ENCODE assay signal across 21 cellular contexts in genomic region chr18:24300703-24301102, GRCh38.
DNase-seq lines count a peak whose midpoint lies in the region; ATAC-seq, FAIRE-seq and TF ChIP-seq lines count a peak whose summit lies in the region.
"Had no signal": no experiment of that assay in that cellular context is flagged by ENCODE, and none has a peak within 500 bp of the region (broad histone marks: within the 10 kb centered on the region; RNA-seq: fewer than 3 reads in every experiment).

No MANE protein-coding gene starts in this region.

- no peak for ATAC-seq in K562
- no peak for ATAC-seq in HG03469 (IDR thresholded peaks at IDR 0.05; ENCODE audit: unreplicated experiment)
- ATAC-seq in GM19467 (IDR thresholded peaks at IDR 0.05; ENCODE audit: unreplicated experiment) = no peak
- ATAC-seq in activated CD8-positive, alpha-beta memory T cell treated with anti-CD3 and anti-CD28 coated beads, Interleukin-2, amount 10 ng/mL, durations not matched to agents 7 days and 5 days = no peak
- ATAC-seq: A549 had no signal

- no peak overlapping the region for H2BK5ac ChIP-seq in mesenchymal stem cell (ENCODE audit: low read depth, low read length, poor library complexity, severe bottlenecking)

- H3K14ac ChIP-seq in mesenchymal stem cell (ENCODE audit: low read length in 2 of 2) = no peak overlapping the region

- no peak overlapping the region for H3K23ac ChIP-seq in mesenchymal stem cell (ENCODE audit: low read length in 2 of 2)

- BruUV-seq in K562 (replicated peaks; lab: Mats Ljungman, UMichigan) = no TSS peak

- H3K9me3 ChIP-seq in K562 (replicated peaks; ENCODE audit: control insufficient read depth, insufficient read depth, low read depth, low read length) (no peaks in the 10 kb centered on the region), hepatocyte (ENCODE audit: low read depth) (no peaks in the 10 kb centered on the region), mesenchymal stem cell (ENCODE audit: control insufficient read depth, low read length) (peaks cover 3% of the 10 kb centered on the region)
- H3K9me3 ChIP-seq: A549, HAP-1 had no signal

- no peaks in the 10 kb centered on the region for H3K4me1 Mint-ChIP-seq in activated CD8-positive, alpha-beta memory T cell treated with anti-CD3 and anti-CD28 coated beads, Interleukin-2, amount 10 ng/mL, durations not matched to agents 7 days and 5 days
- no peaks in the 10 kb centered on the region for H3K4me1 Mint-ChIP-seq in endothelial cell (ENCODE audit: unreplicated experiment)
- H3K4me1 Mint-ChIP-seq: CD4-positive, alpha-beta memory T cell had no signal

- H3K27me3 Mint-ChIP-seq in activated CD8-positive, alpha-beta memory T cell treated with anti-CD3 and anti-CD28 coated beads, Interleukin-2, amount 10 ng/mL, durations not matched to agents 7 days and 5 days = peaks cover 15% of the 10 kb centered on the region
- H3K27me3 Mint-ChIP-seq in endothelial cell (ENCODE audit: unreplicated experiment) = peaks cover 1% of the 10 kb centered on the region

- CTCF ChIA-PET in K562 (lab: Yijun Ruan, JAX; ENCODE audit: low intra/inter-chr PET ratio) = no interaction called here
- CTCF ChIA-PET in activated CD8-positive, alpha-beta memory T cell treated with anti-CD3 and anti-CD28 coated beads, Interleukin-2, amount 10 ng/mL, durations not matched to agents 7 days and 5 days (lab: Charles Lee) = no interaction called here

- H3K9me3 Mint-ChIP-seq in activated CD8-positive, alpha-beta memory T cell treated with anti-CD3 and anti-CD28 coated beads, Interleukin-2, amount 10 ng/mL, durations not matched to agents 7 days and 5 days (ENCODE audit: low read depth) = no peaks in the 10 kb centered on the region
- no peaks in the 10 kb centered on the region for H3K9me3 Mint-ChIP-seq in endothelial cell (ENCODE audit: unreplicated experiment)

- H3K27ac Mint-ChIP-seq in activated CD8-positive, alpha-beta memory T cell treated with anti-CD3 and anti-CD28 coated beads, Interleukin-2, amount 10 ng/mL, durations not matched to agents 7 days and 5 days = no peak overlapping the region
- no peak overlapping the region for H3K27ac Mint-ChIP-seq in endothelial cell (ENCODE audit: unreplicated experiment)

- no peak overlapping the region for H2BK15ac ChIP-seq in mesenchymal stem cell (ENCODE audit: low read depth, poor library complexity, severe bottlenecking)

- no peaks in the 10 kb centered on the region for H3K79me1 ChIP-seq in mesenchymal stem cell (replicated peaks; ENCODE audit: low read length, poor library complexity, severe bottlenecking)

- H3K36me3 Mint-ChIP-seq in activated CD8-positive, alpha-beta memory T cell treated with anti-CD3 and anti-CD28 coated beads, Interleukin-2, amount 10 ng/mL, durations not matched to agents 7 days and 5 days = no peaks in the 10 kb centered on the region
- H3K36me3 Mint-ChIP-seq in endothelial cell (ENCODE audit: low read depth, unreplicated experiment) = no peaks in the 10 kb centered on the region

- no peaks in the 10 kb centered on the region for H3K9me1 ChIP-seq in K562 (ENCODE audit: control insufficient read depth, insufficient read depth, low read length)

- H2AFZ ChIP-seq in K562 (ENCODE audit: low read depth, low read length) (no peak overlapping the region), hepatocyte (no peak overlapping the region), mesenchymal stem cell (ENCODE audit: low read depth, low read length) (no peak overlapping the region)
- H2AFZ ChIP-seq: GM23248 had no signal

- H3K4me1 ChIP-seq in K562 (replicated peaks in 1 of 2; ENCODE audit: control insufficient read depth in 2 of 2, insufficient read depth in 2 of 2, low read length in 2 of 2) (no peaks in the 10 kb centered on the region), hepatocyte (ENCODE audit: insufficient read depth) (no peaks in the 10 kb centered on the region), mesenchymal stem cell (ENCODE audit: control insufficient read depth, insufficient read depth, low read depth, low read length) (no peaks in the 10 kb centered on the region)
- H3K4me1 ChIP-seq: A549, BLaER1, HAP-1 had no signal

- H3K9me2 ChIP-seq in hepatocyte (replicated peaks; ENCODE audit: insufficient read depth) = no peaks in the 10 kb centered on the region

- intact Hi-C loops in K562 (cut with micrococcal nuclease) = no loop called here

- no peak overlapping the region for H3K9ac ChIP-seq in K562 (ENCODE audit: insufficient read depth in 1 of 2, low read depth in 2 of 2, low read length in 2 of 2)
- H3K9ac ChIP-seq in mesenchymal stem cell (ENCODE audit: low read length) = no peak overlapping the region
- H3K9ac ChIP-seq: BLaER1, GM23248 had no signal

- H3K27ac ChIP-seq in K562 (ENCODE audit: extremely low read depth, low read depth, low read length) = no peak overlapping the region
- H3K27ac ChIP-seq in hepatocyte = no peak overlapping the region
- H3K27ac ChIP-seq in mesenchymal stem cell (ENCODE audit: low read length, poor library complexity, severe bottlenecking) = no peak overlapping the region
- H3K27ac ChIP-seq: 22Rv1, A549, BLaER1, GM23248, HL-60 had no signal

- WGBS in K562 (ENCODE audit: insufficient coverage, low coverage, missing lambda C conversion rate) = 0% methylated on average over 3 of the region's 3 CpGs
- 75% methylated on average over 3 of the region's 3 CpGs for WGBS in hepatocyte (ENCODE audit: low lambda C conversion rate, missing lambda C conversion rate)
- WGBS in mesenchymal stem cell = 87% methylated on average over 3 of the region's 3 CpGs

- no peak for TF ChIP-seq EP300 in K562 (IDR thresholded peaks at IDR 0.05; ENCODE audit: low read length)

- H3K4me3 Mint-ChIP-seq in activated CD8-positive, alpha-beta memory T cell treated with anti-CD3 and anti-CD28 coated beads, Interleukin-2, amount 10 ng/mL, durations not matched to agents 7 days and 5 days = no peak overlapping the region
- no peak overlapping the region for H3K4me3 Mint-ChIP-seq in endothelial cell (ENCODE audit: unreplicated experiment)
- H3K4me3 Mint-ChIP-seq: CD14-positive monocyte; CD4-positive, alpha-beta memory T cell had no signal

- H3K27me3 ChIP-seq in K562 (ENCODE audit: control insufficient read depth in 2 of 2, insufficient read depth in 2 of 2, low read length in 2 of 2) = no peaks in the 10 kb centered on the region
- H3K27me3 ChIP-seq in hepatocyte = no peaks in the 10 kb centered on the region
- no peaks in the 10 kb centered on the region for H3K27me3 ChIP-seq in mesenchymal stem cell (ENCODE audit: control insufficient read depth in 1 of 2, insufficient read depth in 1 of 2, low read length in 2 of 2)
- H3K27me3 ChIP-seq: BLaER1 had no signal

- H3K4me3 ChIP-seq in K562 = no peak overlapping the region
- no peak overlapping the region for H3K4me3 ChIP-seq in hepatocyte
- no peak overlapping the region for H3K4me3 ChIP-seq in mesenchymal stem cell (ENCODE audit: insufficient read depth in 1 of 2, low read depth in 1 of 2, low read length in 2 of 2)
- H3K4me3 ChIP-seq: A549, BLaER1, GM23248, HAP-1 had no signal

- no peak for TF ChIP-seq POLR2A in K562 (conservative IDR thresholded peaks at IDR 0.05)

- no peak overlapping the region for H2AK5ac ChIP-seq in mesenchymal stem cell (ENCODE audit: low read length, severe bottlenecking)

- no peaks in the 10 kb centered on the region for H4K20me1 ChIP-seq in K562 (replicated peaks; ENCODE audit: control insufficient read depth, insufficient read depth, low read length)
- H4K20me1 ChIP-seq in hepatocyte (ENCODE audit: insufficient read depth, poor library complexity, severe bottlenecking) = no peaks in the 10 kb centered on the region
- H4K20me1 ChIP-seq: BLaER1 had no signal

- TF ChIP-seq CTCF in K562 (IDR thresholded peaks at IDR 0.05 in 2 of 3, conservative IDR thresholded peaks at IDR 0.05 in 1 of 3; ENCODE audit: insufficient read depth in 2 of 3, low read depth in 1 of 3, low read length in 3 of 3) (no peak), hepatocyte (IDR thresholded peaks at IDR 0.05; ENCODE audit: poor library complexity) (no peak), endothelial cell (IDR thresholded peaks at IDR 0.05; ENCODE audit: unreplicated experiment) (no peak)

- H3K4me2 ChIP-seq in K562 (ENCODE audit: insufficient read depth, low read length) = no peak overlapping the region
- H3K4me2 ChIP-seq in hepatocyte = no peak overlapping the region
- no peak overlapping the region for H3K4me2 ChIP-seq in mesenchymal stem cell (ENCODE audit: low read length, poor library complexity, severe bottlenecking)
- H3K4me2 ChIP-seq: A549, BLaER1 had no signal

- H3K36me3 ChIP-seq in K562 (ENCODE audit: control insufficient read depth, insufficient read depth, low read length) (no peaks in the 10 kb centered on the region), hepatocyte (replicated peaks; ENCODE audit: insufficient read depth, low read depth) (no peaks in the 10 kb centered on the region), mesenchymal stem cell (ENCODE audit: control insufficient read depth in 1 of 2, insufficient read depth in 2 of 2, low read depth in 1 of 2, low read length in 2 of 2) (peaks cover 6 to 58% of the 10 kb centered on the region in 2 experiments)
- H3K36me3 ChIP-seq: HAP-1 had no signal

- H4K91ac ChIP-seq in mesenchymal stem cell (ENCODE audit: low read length) = no peak overlapping the region

- in situ Hi-C loops in K562 (cut with MboI) = no loop called here

- POLR2A ChIA-PET in K562 (lab: Yijun Ruan, JAX) = no interaction called here

- no peak overlapping the region for H2BK120ac ChIP-seq in mesenchymal stem cell (ENCODE audit: low read depth, low read length)

- no peak overlapping the region for H3K4ac ChIP-seq in mesenchymal stem cell (ENCODE audit: low read depth in 1 of 2, low read length in 2 of 2)

- H3K18ac ChIP-seq in mesenchymal stem cell (ENCODE audit: low read depth in 1 of 2, low read length in 2 of 2) = no peak overlapping the region

- H2BK12ac ChIP-seq in mesenchymal stem cell (ENCODE audit: low read length in 2 of 2) = no peak overlapping the region

- no peak for FAIRE-seq in K562 (lab: Jason Lieb, UNC)
- FAIRE-seq: A549, G401.6, GM12891, GM19239 had no signal

- DNase-seq in Daoy (ENCODE audit: low read depth) (peak; percentile 4), K562 (ENCODE audit: extremely low read depth in 1 of 4, low spot score in 3 of 4) (no peak), hepatocyte (ENCODE audit: low spot score) (peak; percentile 7), mesenchymal stem cell (no peak), endothelial cell (ENCODE audit: low spot score) (no peak)
- no peak for DNase-seq in activated CD8-positive, alpha-beta memory T cell treated with anti-CD3 and anti-CD28 coated beads, Interleukin-2, amount 10 ng/mL, durations not matched to agents 7 days and 5 days
- DNase-seq: CD4-positive, alpha-beta memory T cell; DMS79 treated with DMSO at 0.1 percent for 48 hours; EL; GM23248 had no signal

- no peaks in the 10 kb centered on the region for H3K79me2 ChIP-seq in K562 (ENCODE audit: control insufficient read depth, insufficient read depth, low read length)
- no peaks in the 10 kb centered on the region for H3K79me2 ChIP-seq in hepatocyte

- TF ChIP-seq RAD21 in K562 (CRISPR knock-in tag; conservative IDR thresholded peaks at IDR 0.05 in 1 of 2, IDR thresholded peaks at IDR 0.05 in 1 of 2) = no peak

- peak overlapping the region; percentile 64 for H4K8ac ChIP-seq in mesenchymal stem cell (ENCODE audit: low read length)

Comparison
In these comparisons a context has a peak if more than half of its experiments do, and no peak if none do; other contexts are left out.
1. DNase-seq: peak in Daoy (single experiment) and hepatocyte (single experiment); none in K562 (0 of 4), mesenchymal stem cell (single experiment), activated CD8-positive, alpha-beta memory T cell treated with anti-CD3 and anti-CD28 coated beads, Interleukin-2, amount 10 ng/mL, durations not matched to agents 7 days and 5 days (single experiment) and endothelial cell (single experiment).